In genomic region chr15:40594429-40594836, GRCh38 we compare ENCODE assay signal across 8 cellular contexts. TPM values are rescaled to one million over a fixed set of nuclear protein-coding genes. Genes with fewer than 3 reads are reported as not detected.
DNase-seq lines count a peak whose midpoint lies in the region; ATAC-seq lines count a peak whose summit lies in the region.

No MANE protein-coding gene starts in this region.

- peak overlapping the region; percentile 93 for H3K4me3 Mint-ChIP-seq in activated naive CD8-positive, alpha-beta T cell treated with anti-CD3 and anti-CD28 coated beads for 36 hours

- no peaks in the 10 kb centered on the region; the same call in 1 of the 2 replicates for H3K4me1 ChIP-seq in iPS DF 6.9 (ENCODE audit: control insufficient read depth, insufficient read depth, low read length)

- peak; percentile 36 for DNase-seq in COR-L47 (lab: John Stamatoyannopoulos, UW)
- peak; percentile 19 for DNase-seq in NCI-H345 treated with DMSO at 0.1 percent for 48 hours (lab: John Stamatoyannopoulos, UW; ENCODE audit: unreplicated experiment)
- no peak for DNase-seq in activated naive CD8-positive, alpha-beta T cell treated with anti-CD3 and anti-CD28 coated beads for 36 hours
- peak; percentile 11 for DNase-seq in iPS DF 6.9 (ENCODE audit: low read depth, low spot score)
- DNase-seq in effector CD8-positive, alpha-beta T cell (lab: John Stamatoyannopoulos, UW): no peak

- no peaks in the 10 kb centered on the region for H3K36me3 ChIP-seq in iPS DF 6.9 (ENCODE audit: control insufficient read depth, insufficient read depth, low read length)

- no peaks in the 10 kb centered on the region for H3K9me3 Mint-ChIP-seq in activated naive CD8-positive, alpha-beta T cell treated with anti-CD3 and anti-CD28 coated beads for 36 hours

- H3K4me3 ChIP-seq in iPS DF 6.9 (ENCODE audit: low read length) (peak overlapping the region; percentile 91), skin epidermis (peak overlapping the region; percentile 54 to 88 (median 69))

- peaks cover 4% of the 10 kb centered on the region for H3K36me3 Mint-ChIP-seq in activated naive CD8-positive, alpha-beta T cell treated with anti-CD3 and anti-CD28 coated beads for 36 hours

- H3K27me3 Mint-ChIP-seq in activated naive CD8-positive, alpha-beta T cell treated with anti-CD3 and anti-CD28 coated beads for 36 hours: peaks cover 21% of the 10 kb centered on the region

- H3K27ac Mint-ChIP-seq in activated naive CD8-positive, alpha-beta T cell treated with anti-CD3 and anti-CD28 coated beads for 36 hours: peak overlapping the region; percentile 98

- H3K27me3 ChIP-seq in iPS DF 6.9 (ENCODE audit: control insufficient read depth, insufficient read depth, low read length): no peaks in the 10 kb centered on the region

- no peak overlapping the region for H3K27ac ChIP-seq in iPS DF 6.9 (ENCODE audit: low read length)
- peak overlapping the region in 18 of 21 experiments; percentile 78 to 98 (median 92) for H3K27ac ChIP-seq in skin epidermis

- no peaks in the 10 kb centered on the region for H3K9me3 ChIP-seq in iPS DF 6.9 (ENCODE audit: control insufficient read depth, insufficient read depth, low read length)

- peaks cover 24% of the 10 kb centered on the region for H3K4me1 Mint-ChIP-seq in activated naive CD8-positive, alpha-beta T cell treated with anti-CD3 and anti-CD28 coated beads for 36 hours

- WGBS in iPS DF 6.9 (ENCODE audit: insufficient coverage, insufficient read length): no CpG with 5 or more reads among the region's 31 CpGs

- ATAC-seq in GM18868 (IDR thresholded peaks at IDR 0.05; ENCODE audit: unreplicated experiment): peak; percentile 40
- peak; percentile 36 for ATAC-seq in HG03039 (IDR thresholded peaks at IDR 0.05; ENCODE audit: unreplicated experiment)

RNA-seq across cellular contexts. Expression of gene KNL1, which starts 0.4 kb away (rescaled TPM):
- total RNA-seq in activated naive CD8-positive, alpha-beta T cell treated with anti-CD3 and anti-CD28 coated beads for 36 hours: 10 to 100 TPM; 23.8 to 24.5 TPM

RNA-seq across cellular contexts. Expression of gene RPUSD2, which starts 25.3 kb away (rescaled TPM):
- 10 to 100 TPM; 22.9 to 26.1 TPM for total RNA-seq in activated naive CD8-positive, alpha-beta T cell treated with anti-CD3 and anti-CD28 coated beads for 36 hours

RNA-seq across cellular contexts. Expression of gene CCDC32, which starts 29.6 kb away (rescaled TPM):
- total RNA-seq in activated naive CD8-positive, alpha-beta T cell treated with anti-CD3 and anti-CD28 coated beads for 36 hours: 10 to 100 TPM; 21.3 to 27.3 TPM

Comparison
In these comparisons a context has a peak if more than half of its experiments do, and no peak if none do; other contexts are left out.
1. DNase-seq: peak in COR-L47 (single experiment), NCI-H345 treated with DMSO at 0.1 percent for 48 hours (single experiment) and iPS DF 6.9 (single experiment); none in activated naive CD8-positive, alpha-beta T cell treated with anti-CD3 and anti-CD28 coated beads for 36 hours (single experiment) and effector CD8-positive, alpha-beta T cell (single experiment).